ENCODE assay signal across 20 cellular contexts in the genomic region with DNA sequence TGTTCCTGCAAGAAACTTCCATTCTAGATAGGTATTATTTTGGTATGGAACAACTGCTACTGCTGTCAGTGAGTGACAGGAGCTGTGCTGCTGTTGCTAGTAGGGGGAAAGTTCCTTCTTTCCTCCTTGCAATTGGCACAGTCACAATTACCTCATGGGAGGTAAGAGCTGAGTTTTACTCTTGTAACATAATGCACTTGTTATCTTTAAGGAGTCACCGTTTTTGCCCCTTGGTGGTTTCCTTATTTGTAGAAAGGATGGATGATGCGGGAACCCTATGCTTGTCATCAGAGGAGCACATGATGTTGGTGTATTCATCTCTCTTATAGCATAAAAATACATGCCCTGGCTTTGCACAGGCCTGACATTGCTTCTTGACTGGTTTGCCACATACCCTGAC.
"Had no signal": no experiment of that assay in that cellular context is flagged by ENCODE, and none has a peak within 500 bp of the region (broad histone marks: within the 10 kb centered on the region; RNA-seq: fewer than 3 reads in every experiment).

No MANE protein-coding gene starts in this region.

- DNase-seq: Kasumi-1, MV-4-11, NCI-H1048, NCI-H1105, NCI-H1417, NCI-H1436 treated with DMSO at 0.1 percent for 48 hours, NCI-H1694, NCI-H187 treated with DMSO at 0.1 percent for 48 hours, NCI-H2029 treated with DMSO at 0.1 percent for 48 hours, NCI-H2171 treated with DMSO at 0.1 percent for 48 hours, NCI-H524, NCI-H69, NCI-H774, PC-3, SHP77, SK-N-SH, SW 1271 had no signal

- H3K27ac ChIP-seq: KMS-11, RWPE1 had no signal

- H3K4me3 ChIP-seq: K562 had no signal

- H3K9me3 ChIP-seq: SK-N-SH had no signal
